In the genomic region with DNA sequence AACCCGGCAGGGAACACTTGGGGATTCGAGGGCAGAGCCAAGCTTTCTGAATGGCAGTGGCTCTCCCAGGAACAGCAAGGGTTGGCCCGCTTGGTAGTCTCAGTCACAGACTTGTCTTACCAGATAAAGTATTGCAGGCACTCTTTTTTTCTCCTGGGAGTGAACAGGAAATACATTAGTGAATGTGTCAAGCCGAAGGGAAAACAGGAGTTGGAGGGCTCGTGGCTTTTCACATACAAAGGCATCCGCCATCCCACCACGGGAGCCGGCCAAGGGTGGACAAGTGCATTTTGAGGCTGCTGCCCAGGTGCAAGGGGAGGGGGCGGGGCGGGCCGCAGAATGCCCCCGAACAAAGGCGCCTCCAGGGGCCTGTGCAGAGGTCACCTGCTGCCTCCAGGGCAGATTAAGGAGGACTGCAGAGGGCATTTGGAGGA, we compare ENCODE assay signal across 8 cellular contexts.
A peak's percentile ranks its signal among the peaks of the same experiment; 100 is the strongest.
DNase-seq lines count a peak whose midpoint lies in the region; ATAC-seq and TF ChIP-seq lines count a peak whose summit lies in the region.

No MANE protein-coding gene starts in this region.

- in situ Hi-C loops in gastrocnemius medialis (cut with MboI; ENCODE audit: low sequenced_read_pairs in 4 of 4), result no loop called here

- ATAC-seq in GM21528 (IDR thresholded peaks at IDR 0.05; ENCODE audit: low FRiP score, unreplicated experiment) (peak; percentile 57), HG03460 (IDR thresholded peaks at IDR 0.05; ENCODE audit: unreplicated experiment) (peak; percentile 45), left ventricle myocardium superior (peak; percentile 40), gastrocnemius medialis (no peak)

- H3K9me3 ChIP-seq in gastrocnemius medialis, result no peaks in the 10 kb centered on the region

- no peak overlapping the region for H3K27ac ChIP-seq in gastrocnemius medialis

- no peaks in the 10 kb centered on the region for H3K27me3 ChIP-seq in gastrocnemius medialis

- no peaks in the 10 kb centered on the region for H3K4me1 ChIP-seq in gastrocnemius medialis

- H3K4me3 ChIP-seq in GM08714 (ENCODE audit: low read length) (peak overlapping the region; percentile 45; the same call in 1 of the 2 replicates), gastrocnemius medialis (no peak overlapping the region), lower leg skin (ENCODE audit: low read depth, poor library complexity, severe bottlenecking) (no peak overlapping the region)

- WGBS in lower leg skin, 2 donors, result 34 to 41% methylated on average over 12 to 13 of the region's 13 CpGs

- intact Hi-C loops in left ventricle myocardium superior (cut with micrococcal nuclease) (no loop called here), gastrocnemius medialis (cut with DNase I; ENCODE audit: low total_unique reads) (no loop called here), lower leg skin (cut with DNase I; ENCODE audit: low total_unique reads) (no loop called here)

- no peak for TF ChIP-seq POLR2A in gastrocnemius medialis (IDR thresholded peaks at IDR 0.05)
- no peak for TF ChIP-seq POLR2A in lower leg skin (IDR thresholded peaks at IDR 0.05)

- H3K36me3 ChIP-seq in gastrocnemius medialis, result no peaks in the 10 kb centered on the region

- TF ChIP-seq CTCF in gastrocnemius medialis (IDR thresholded peaks at IDR 0.05 in 4 of 5, conservative IDR thresholded peaks at IDR 0.05 in 1 of 5) (no peak), lower leg skin (IDR thresholded peaks at IDR 0.05) (no peak)

- DNase-seq in left ventricle myocardium superior (no peak), SW 1271 (lab: John Stamatoyannopoulos, UW) (no peak), 8988T (no peak), gastrocnemius medialis (no peak), lower leg skin (ENCODE audit: low spot score in 2 of 2) (no peak)

Comparison
In these comparisons a context has a peak if more than half of its experiments do, and no peak if none do; other contexts are left out.
1. ATAC-seq: peak in GM21528 (single experiment), HG03460 (single experiment) and left ventricle myocardium superior (single experiment); none in gastrocnemius medialis (0 of 2).